ENCODE assay signal across 21 cellular contexts in genomic region chr4:153747406-153747805, GRCh38. TPM values are rescaled to one million over a fixed set of nuclear protein-coding genes. Genes with fewer than 3 reads are reported as not detected.
DNase-seq lines count a peak whose midpoint lies in the region; ATAC-seq and TF ChIP-seq lines count a peak whose summit lies in the region.
"Had no signal": no experiment of that assay in that cellular context is flagged by ENCODE, and none has a peak within 500 bp of the region (broad histone marks: within the 10 kb centered on the region; RNA-seq: fewer than 3 reads in every experiment).

No MANE protein-coding gene starts in this region.

- ATAC-seq in HG02642 (IDR thresholded peaks at IDR 0.05; ENCODE audit: poor library complexity, unreplicated experiment) = no peak
- no peak for ATAC-seq in HG03039 (IDR thresholded peaks at IDR 0.05; ENCODE audit: unreplicated experiment)

- H3K27me3 ChIP-seq in mammary epithelial cell (ENCODE audit: insufficient read depth, low read length) (no peaks in the 10 kb centered on the region), breast epithelium (no peaks in the 10 kb centered on the region)

- peaks cover 25% of the 10 kb centered on the region for H3K4me1 Mint-ChIP-seq in chondrocyte (ENCODE audit: low read depth)

- TF ChIP-seq CTCF in mammary epithelial cell (conservative IDR thresholded peaks at IDR 0.05 in 1 of 2, IDR thresholded peaks at IDR 0.05 in 1 of 2; ENCODE audit: extremely low read depth in 1 of 2, insufficient read depth in 1 of 2, low read depth in 1 of 2, low read length in 2 of 2) (no peak), breast epithelium (IDR thresholded peaks at IDR 0.05) (no peak), chondrocyte (IDR thresholded peaks at IDR 0.05) (no peak)

- no peaks in the 10 kb centered on the region for H3K36me3 ChIP-seq in mammary epithelial cell (ENCODE audit: insufficient read depth, low read length)
- H3K36me3 ChIP-seq in breast epithelium = no peaks in the 10 kb centered on the region

- H3K4me3 Mint-ChIP-seq in chondrocyte (ENCODE audit: unreplicated experiment) = no peak overlapping the region
- H3K4me3 Mint-ChIP-seq: IgD-negative memory B cell had no signal

- H3K4me2 ChIP-seq in mammary epithelial cell (ENCODE audit: insufficient read depth, low read depth, low read length) = no peak overlapping the region

- DNase-seq in mammary epithelial cell = no peak
- no peak for DNase-seq in breast epithelium (ENCODE audit: low spot score in 2 of 2)
- peak; percentile 81 for DNase-seq in NOMO-1 treated with dmso at 0.1 percent for 144 hours (lab: John Stamatoyannopoulos, UW; ENCODE audit: unreplicated experiment)
- DNase-seq in foreskin melanocyte = peak; percentile 86
- no peak for DNase-seq in chondrocyte (ENCODE audit: low spot score)
- no peak for DNase-seq in NK-92 (lab: John Stamatoyannopoulos, UW; ENCODE audit: unreplicated experiment)
- DNase-seq: EL, H7, NCI-H1048, NCI-H146, NCI-H2081, NCI-H510A treated with DMSO at 0.1 percent for 48 hours, OCI-M1, SIG-M5, SW 1271 had no signal

- no peak for TF ChIP-seq POLR2A in breast epithelium (IDR thresholded peaks at IDR 0.05)

- in situ Hi-C loops in mammary epithelial cell (cut with MboI; ENCODE audit: low sequenced_read_pairs in 2 of 2) = loop anchor here in 1 of 2 donors (5.0 to 25.0 kb wide), 2 partner anchors 115 to 410 kb away; partner anchors contain the start of gene MND1

- H3K9ac ChIP-seq in mammary epithelial cell (ENCODE audit: insufficient read depth, low read length) = no peak overlapping the region

- peak overlapping the region; percentile 82 for H3K27ac ChIP-seq in mammary epithelial cell (ENCODE audit: insufficient read depth, low read depth, low read length)
- H3K27ac ChIP-seq in breast epithelium = no peak overlapping the region

- H3K9me3 ChIP-seq in mammary epithelial cell (replicated peaks; ENCODE audit: insufficient read depth, low read length) (no peaks in the 10 kb centered on the region), breast epithelium (no peaks in the 10 kb centered on the region)

- no peaks in the 10 kb centered on the region for H3K9me3 Mint-ChIP-seq in chondrocyte (ENCODE audit: low read depth)
- H3K9me3 Mint-ChIP-seq: IgD-negative memory B cell had no signal

- H3K27me3 Mint-ChIP-seq in chondrocyte (ENCODE audit: low read depth) = peaks cover 2% of the 10 kb centered on the region
- H3K27me3 Mint-ChIP-seq: IgD-negative memory B cell had no signal

- no peaks in the 10 kb centered on the region for H3K36me3 Mint-ChIP-seq in chondrocyte (ENCODE audit: low read depth)
- H3K36me3 Mint-ChIP-seq: IgD-negative memory B cell had no signal

- intact Hi-C loops in mammary epithelial cell (cut with micrococcal nuclease) = no loop called here
- intact Hi-C loops in breast epithelium (cut with DNase I; ENCODE audit: low total_unique reads) = no loop called here

- peak overlapping the region; percentile 69 for H2AFZ ChIP-seq in mammary epithelial cell (ENCODE audit: low read depth, low read length)

- WGBS in mammary epithelial cell (ENCODE audit: low coverage, missing lambda C conversion rate) = 35% methylated on average over 3 of the region's 3 CpGs

- dilution Hi-C loops in mammary epithelial cell (cut with HindIII; ENCODE audit: low sequenced_read_pairs) = loop anchor here (5.0 kb wide), 1 partner anchor 105 kb away; no protein-coding TSS in a partner anchor

- no peak overlapping the region for H3K27ac Mint-ChIP-seq in chondrocyte (ENCODE audit: unreplicated experiment)
- H3K27ac Mint-ChIP-seq: IgD-negative memory B cell had no signal

- H3K4me1 ChIP-seq in mammary epithelial cell (ENCODE audit: insufficient read depth, low read length) = peaks cover 31% of the 10 kb centered on the region
- peaks cover 0 to 5% of the 10 kb centered on the region in 2 donors for H3K4me1 ChIP-seq in breast epithelium

- H3K79me2 ChIP-seq in mammary epithelial cell (ENCODE audit: insufficient read depth, low read length) = no peaks in the 10 kb centered on the region

- H3K4me3 ChIP-seq in mammary epithelial cell (replicated peaks in 1 of 3; ENCODE audit: insufficient read depth in 1 of 3, low read depth in 2 of 3, low read length in 3 of 3) (no peak overlapping the region), breast epithelium (no peak overlapping the region)

- H4K20me1 ChIP-seq in mammary epithelial cell (ENCODE audit: insufficient read depth, low read length) = no peaks in the 10 kb centered on the region

- CTCF ChIA-PET in mammary epithelial cell (lab: Charles Lee; ENCODE audit: low non-redundant PET) = no interaction called here

- BruUV-seq in mammary epithelial cell (replicated peaks; lab: Mats Ljungman, UMichigan) = no TSS peak

RNA-seq across cellular contexts. Expression of gene RNF175, which starts 12.4 kb away (rescaled TPM):
- total RNA-seq in mammary epithelial cell = 1 to 10 TPM in 1 of 2 donors, under 1 TPM in 1; 0.31 to 4.7 TPM
- 1.4 TPM for polyA plus RNA-seq in mammary epithelial cell
- not detected for polyA minus RNA-seq in mammary epithelial cell
- 1 to 10 TPM in 2 of 3 donors, not detected in 1; 3.6 to 5.9 TPM for total RNA-seq in breast epithelium
- 0.62 to 1.2 TPM (median 0.99 TPM) in 3 replicates for total RNA-seq in chondrocyte
- total RNA-seq: A172, HT1080 had no signal
- polyA plus RNA-seq: BJ, IgD-negative memory B cell had no signal

RNA-seq across cellular contexts. Expression of gene SFRP2, which starts 41.5 kb away (rescaled TPM):
- not detected for total RNA-seq in mammary epithelial cell
- polyA plus RNA-seq in mammary epithelial cell = 0.02 TPM
- not detected for polyA minus RNA-seq in mammary epithelial cell
- 10 to 100 TPM in 2 of 3 donors, 1 to 10 TPM in 1; 6.9 to 60.4 (median 54.1) TPM for total RNA-seq in breast epithelium
- total RNA-seq in chondrocyte = 120 to 233 TPM (median 130 TPM) in 3 replicates
- total RNA-seq: A172, HT1080 had no signal
- polyA plus RNA-seq: IgD-negative memory B cell had no signal

Comparison
In these comparisons a context has a peak if more than half of its experiments do, and no peak if none do; other contexts are left out.
1. RNA of gene SFRP2, which starts 41.5 kb away (total RNA-seq): 120 to 233 TPM in chondrocyte and 6.9 to 60.4 TPM in breast epithelium; not detected in mammary epithelial cell; every median in the first group is over 4 times any median in the second.
2. DNase-seq: peak in NOMO-1 treated with dmso at 0.1 percent for 144 hours (single experiment) and foreskin melanocyte (single experiment); none in mammary epithelial cell (single experiment), breast epithelium (0 of 2), chondrocyte (single experiment) and NK-92 (single experiment).